Comparison of ENCODE assay signal across 8 cellular contexts in the genomic region with DNA sequence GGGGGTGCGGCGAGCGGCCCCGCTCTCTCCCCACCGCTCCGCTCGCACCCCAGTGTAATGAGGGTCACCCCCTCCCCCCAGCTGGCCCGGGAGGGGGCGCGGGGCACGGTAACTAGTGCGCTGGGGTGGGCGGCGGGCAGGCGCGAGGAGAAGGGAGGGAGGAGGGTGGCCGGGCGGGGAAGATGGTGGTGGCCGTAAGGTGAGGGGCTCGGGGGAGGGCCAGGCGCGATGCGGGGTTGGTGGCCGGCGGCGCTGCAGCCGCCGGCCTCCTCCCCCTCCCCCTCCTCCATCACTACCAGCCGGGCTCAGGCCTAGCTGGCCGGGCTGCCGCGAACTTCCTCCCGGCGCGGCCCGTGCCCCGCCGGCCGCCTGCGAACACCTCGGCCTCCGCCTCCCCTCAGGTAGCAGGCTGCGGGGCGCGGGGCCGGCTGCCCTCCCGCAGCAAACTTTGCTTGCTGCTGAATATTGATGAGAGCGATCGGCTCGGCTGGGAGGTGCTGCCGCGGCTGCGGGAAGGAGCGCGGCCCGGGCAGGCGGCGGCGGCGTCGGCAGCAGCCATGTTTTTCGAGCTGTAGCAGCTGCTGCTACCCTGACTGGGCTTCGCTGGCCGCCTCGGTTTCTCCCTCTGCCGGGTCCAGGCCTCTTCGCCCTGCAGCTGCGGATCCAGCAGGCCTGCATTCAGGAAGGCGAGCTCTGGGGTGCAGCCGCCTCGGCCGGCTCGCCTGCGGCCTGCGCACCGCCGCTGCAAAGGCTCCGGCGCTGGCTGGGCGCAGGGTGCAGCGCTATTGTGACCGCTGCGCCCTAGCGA. TPM values are rescaled to one million over a fixed set of nuclear protein-coding genes. Genes with fewer than 3 reads are reported as not detected.
DNase-seq lines count a peak whose midpoint lies in the region; ATAC-seq and TF ChIP-seq lines count a peak whose summit lies in the region.

No MANE protein-coding gene starts in this region.

- intact Hi-C loops in heart right ventricle (cut with DNase I) = loop anchor here in 1 of 10 donors (5.0 kb wide), 1 partner anchor 218 kb away; the partner anchor contains the start of gene LMAN2

- H3K9me3 Mint-ChIP-seq in activated naive CD4-positive, alpha-beta T cell treated with anti-CD3 and anti-CD28 coated beads, Interleukin-2, amount 50 U/mL, for 72 hours = no peaks in the 10 kb centered on the region

- H3K27ac Mint-ChIP-seq in activated naive CD4-positive, alpha-beta T cell treated with anti-CD3 and anti-CD28 coated beads, Interleukin-2, amount 50 U/mL, for 72 hours = peak overlapping the region; percentile 89 to 97

- H3K18ac ChIP-seq in trophoblast cell (ENCODE audit: low read length) = peak overlapping the region; percentile 97

- H3K4me3 ChIP-seq in heart right ventricle (peak overlapping the region; percentile 65 to 90 (median 74)), trophoblast cell (ENCODE audit: low read depth, low read length) (peak overlapping the region; percentile 76)

- H3K4me2 ChIP-seq in trophoblast cell (ENCODE audit: low read length) = peak overlapping the region; percentile 95

- WGBS in heart right ventricle, 2 donors = 1% methylated on average over 57 to 82 of the region's 84 CpGs
- WGBS in trophoblast cell (ENCODE audit: extremely low coverage, insufficient coverage, insufficient read length) = no CpG with 5 or more reads among the region's 84 CpGs

- peak in 1 of 9 donors; percentile 2 for TF ChIP-seq CTCF in heart right ventricle (IDR thresholded peaks at IDR 0.05)

- H3K9ac ChIP-seq in trophoblast cell (ENCODE audit: low read length) = peak overlapping the region; percentile 84

- H4K12ac ChIP-seq in trophoblast cell (ENCODE audit: low read depth, low read length) = peak overlapping the region; percentile 95

- H3K27ac ChIP-seq in heart right ventricle = peak overlapping the region; percentile 85 to 98 (median 94)
- H3K27ac ChIP-seq in trophoblast cell (ENCODE audit: low read depth, low read length) = peak overlapping the region; percentile 89

- ATAC-seq in GM18861 (IDR thresholded peaks at IDR 0.05; ENCODE audit: unreplicated experiment) (peak; percentile 18), HG03095 (IDR thresholded peaks at IDR 0.05; ENCODE audit: unreplicated experiment) (peak; percentile 20), heart right ventricle (peak; percentile 40 to 66 (median 51))
- ATAC-seq in activated naive CD4-positive, alpha-beta T cell treated with anti-CD3 and anti-CD28 coated beads, Interleukin-2, amount 50 U/mL, for 72 hours = peak; percentile 33 to 36

- no peak overlapping the region for H3K23ac ChIP-seq in trophoblast cell (ENCODE audit: low read length)

- peaks cover 33% of the 10 kb centered on the region for H3K79me2 ChIP-seq in trophoblast cell (ENCODE audit: control insufficient read depth, insufficient read depth, low read length, poor library complexity)

- peak overlapping the region; percentile 93 for H2BK120ac ChIP-seq in trophoblast cell (ENCODE audit: insufficient read depth, low read length, poor library complexity)

- peak; percentile 44 for DNase-seq in ACHN
- peak; percentile 44 for DNase-seq in RKO (ENCODE audit: low spot score)
- peak; percentile 60 to 69 for DNase-seq in activated naive CD4-positive, alpha-beta T cell treated with anti-CD3 and anti-CD28 coated beads, Interleukin-2, amount 50 U/mL, for 72 hours (ENCODE audit: low spot score in 2 of 2)
- peak in 1 of 2 donors; percentile 58 for DNase-seq in heart right ventricle
- DNase-seq in trophoblast cell = peak; percentile 23 to 46
- no peak for DNase-seq in GM19240 (ENCODE audit: insufficient read length, low spot score)

- peak overlapping the region; percentile 96 for H4K91ac ChIP-seq in trophoblast cell (ENCODE audit: low read depth, low read length)

- peak overlapping the region; percentile 80 for H2AK5ac ChIP-seq in trophoblast cell (ENCODE audit: low read length)

- in situ Hi-C loops in ACHN (cut with HindIII; ENCODE audit: low pct_ligation_motif_present, low pct_unique_long_range_greater_than_20kb, low sequenced_read_pairs) = no loop called here

- no peak overlapping the region for H2BK12ac ChIP-seq in trophoblast cell (ENCODE audit: low read length)

- H3K36me3 ChIP-seq in heart right ventricle (peaks cover 0 to 42% (median 18%) of the 10 kb centered on the region in 9 donors), trophoblast cell (ENCODE audit: control insufficient read depth in 1 of 2, insufficient read depth in 2 of 2, low read length in 2 of 2) (peaks cover 11 to 14% of the 10 kb centered on the region in 2 experiments)

- H2AFZ ChIP-seq in trophoblast cell (ENCODE audit: insufficient read depth, low read length, poor library complexity) = peak overlapping the region; percentile 91

- H4K8ac ChIP-seq in trophoblast cell (ENCODE audit: low read depth, low read length) = peak overlapping the region; percentile 96

- H3K27me3 ChIP-seq in heart right ventricle (no peaks in the 10 kb centered on the region), trophoblast cell (ENCODE audit: insufficient read depth, low read length) (no peaks in the 10 kb centered on the region)

- H3K4me1 ChIP-seq in heart right ventricle = peaks cover 20 to 62% (median 47%) of the 10 kb centered on the region in 9 donors
- peaks cover 18 to 24% of the 10 kb centered on the region in 2 experiments for H3K4me1 ChIP-seq in trophoblast cell (ENCODE audit: control insufficient read depth in 1 of 2, insufficient read depth in 2 of 2, low read length in 2 of 2)

- peak overlapping the region; percentile 97 for H3K4ac ChIP-seq in trophoblast cell (ENCODE audit: low read depth, low read length)

- H3K14ac ChIP-seq in trophoblast cell (ENCODE audit: low read length) = peak overlapping the region; percentile 98

- peaks cover 15 to 28% of the 10 kb centered on the region in 2 donors for H3K36me3 Mint-ChIP-seq in activated naive CD4-positive, alpha-beta T cell treated with anti-CD3 and anti-CD28 coated beads, Interleukin-2, amount 50 U/mL, for 72 hours

- H3K9me3 ChIP-seq in heart right ventricle (no peaks in the 10 kb centered on the region), trophoblast cell (ENCODE audit: insufficient read depth, low read depth, low read length) (no peaks in the 10 kb centered on the region)

- H2BK5ac ChIP-seq in trophoblast cell (ENCODE audit: low read depth, low read length, poor library complexity) = peak overlapping the region; percentile 96

- H3K79me1 ChIP-seq in trophoblast cell (ENCODE audit: low read length) = peaks cover 25% of the 10 kb centered on the region

RNA-seq across cellular contexts. Expression of gene NSD1, which starts 0.5 kb away (rescaled TPM):
- total RNA-seq in activated naive CD4-positive, alpha-beta T cell treated with anti-CD3 and anti-CD28 coated beads, Interleukin-2, amount 50 U/mL, for 72 hours = 10 to 100 TPM; 62.6 to 80.5 TPM
- total RNA-seq in heart right ventricle = 10 to 100 TPM; 34.4 to 62.9 (median 47.2) TPM
- polyA plus RNA-seq in heart right ventricle = 10 to 100 TPM in 1 of 2 donors, 1 to 10 TPM in 1; 5.6 to 10.0 TPM
- 22.2 and 23.8 TPM in 2 replicates for polyA plus RNA-seq in trophoblast cell (2013)

RNA-seq across cellular contexts. Expression of gene FGFR4, which starts 47.3 kb away (rescaled TPM):
- 1 to 10 TPM in 1 of 2 donors, under 1 TPM in 1; 0.75 to 2.3 TPM for total RNA-seq in activated naive CD4-positive, alpha-beta T cell treated with anti-CD3 and anti-CD28 coated beads, Interleukin-2, amount 50 U/mL, for 72 hours
- 1 to 10 TPM in 2 of 10 donors, under 1 TPM in 7, not detected in 1; 0.25 to 2.7 (median 0.37) TPM for total RNA-seq in heart right ventricle
- 1 to 10 TPM; 1.4 to 2.4 TPM for polyA plus RNA-seq in heart right ventricle
- 4.8 and 5.3 TPM in 2 replicates for polyA plus RNA-seq in trophoblast cell (2013)
